1 cellular context compared by ENCODE assay signal in the genomic region with DNA sequence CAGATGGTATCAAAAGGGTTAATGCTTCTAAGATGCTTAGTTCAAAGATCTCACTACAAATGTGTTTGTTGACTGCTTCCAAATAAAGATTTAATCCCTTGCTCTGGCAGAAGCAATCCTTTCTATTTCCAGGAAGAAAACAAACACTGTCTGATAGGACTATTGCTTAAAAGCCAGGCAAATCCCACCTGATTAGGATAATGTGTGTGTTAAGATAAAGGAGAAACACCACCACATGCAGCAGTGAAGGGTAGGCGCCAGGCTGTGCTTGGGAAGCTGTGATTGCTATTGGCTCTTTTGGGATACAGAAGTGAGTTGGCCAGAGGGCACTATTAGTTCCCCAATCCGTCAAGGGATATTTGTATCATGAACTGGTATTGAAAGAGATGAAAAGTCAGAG.
TF ChIP-seq lines count a peak whose summit lies in the region.

No MANE protein-coding gene starts in this region.

TF ChIP-seq in H1, 55 proteins besides CTCF, POLR2A, EP300 and RAD21 (continued from another document):
- TF ChIP-seq, protein P1, sequence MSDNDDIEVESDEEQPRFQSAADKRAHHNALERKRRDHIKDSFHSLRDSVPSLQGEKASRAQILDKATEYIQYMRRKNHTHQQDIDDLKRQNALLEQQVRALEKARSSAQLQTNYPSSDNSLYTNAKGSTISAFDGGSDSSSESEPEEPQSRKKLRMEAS (IDR thresholded peaks at IDR 0.05): no peak
- TF ChIP-seq BACH1 (IDR thresholded peaks at IDR 0.05; ENCODE audit: low read length) (no peak), TAF1 (IDR thresholded peaks at IDR 0.05; ENCODE audit: low read depth, low read length) (no peak), TAF7 (optimal IDR thresholded peaks at IDR 0.05; ENCODE audit: borderline replicate concordance, low read depth, low read length) (no peak), SIN3A (conservative IDR thresholded peaks at IDR 0.05 in 1 of 2, IDR thresholded peaks at IDR 0.05 in 1 of 2; ENCODE audit: low read depth in 1 of 2, low read length in 2 of 2) (no peak)
TF ChIP-seq in H1: peak in this region for 0.
